ENCODE assay signal across 16 cellular contexts in the genomic region with DNA sequence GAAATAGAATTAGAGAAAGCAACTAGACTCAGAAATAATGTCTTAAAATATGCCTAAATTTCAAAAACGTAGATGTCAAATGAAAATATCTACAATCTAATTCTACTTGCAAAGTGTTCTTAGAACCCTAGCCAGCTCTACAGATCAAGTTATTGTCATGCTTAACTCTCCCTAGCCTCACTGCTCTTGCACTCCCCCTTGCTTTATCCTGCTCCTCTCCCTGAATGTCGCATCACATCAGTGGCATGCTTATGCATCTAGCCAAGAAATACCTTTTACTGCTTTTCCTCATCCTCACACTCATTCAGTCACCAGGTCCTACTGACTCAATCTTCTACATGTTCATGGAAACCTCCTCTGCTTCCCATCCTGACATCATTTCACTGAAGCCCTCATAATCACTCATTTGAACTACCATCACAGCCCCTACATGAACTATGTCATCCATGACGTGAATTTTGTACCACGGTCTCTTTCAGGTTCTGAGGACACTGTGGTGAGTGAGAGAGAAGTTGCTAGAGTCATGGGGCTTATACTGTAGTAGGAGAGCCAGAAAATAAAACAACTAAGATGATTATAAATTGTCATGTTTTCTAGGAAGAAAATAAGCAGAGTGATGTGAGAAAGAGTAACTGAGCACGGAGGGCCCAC. TPM values are rescaled to one million over a fixed set of nuclear protein-coding genes. Genes with fewer than 3 reads are reported as not detected.
A peak's percentile ranks its signal among the peaks of the same experiment; 100 is the strongest.
DNase-seq lines count a peak whose midpoint lies in the region; ATAC-seq and TF ChIP-seq lines count a peak whose summit lies in the region.
"Had no signal": no experiment of that assay in that cellular context is flagged by ENCODE, and none has a peak within 500 bp of the region (broad histone marks: within the 10 kb centered on the region; RNA-seq: fewer than 3 reads in every experiment).

No MANE protein-coding gene starts in this region.

- peaks cover 10% of the 10 kb centered on the region for H3K4me1 Mint-ChIP-seq in activated CD4-positive, alpha-beta T cell treated with anti-CD3 and anti-CD28 coated beads for 36 hours

- H3K79me2 ChIP-seq in GM23248 (ENCODE audit: insufficient read depth): no peaks in the 10 kb centered on the region

- no peaks in the 10 kb centered on the region for H3K9me3 Mint-ChIP-seq in activated CD4-positive, alpha-beta T cell treated with anti-CD3 and anti-CD28 coated beads for 36 hours (ENCODE audit: low read depth)
- H3K9me3 Mint-ChIP-seq: CD4-positive, alpha-beta T cell; HFFc6 had no signal

- H4K20me1 ChIP-seq in GM23248 (ENCODE audit: insufficient read depth): no peaks in the 10 kb centered on the region

- peak; percentile 36 for ATAC-seq in activated CD4-positive, alpha-beta T cell treated with anti-CD3 and anti-CD28 coated beads for 36 hours
- no peak for ATAC-seq in GM19035 (IDR thresholded peaks at IDR 0.05; ENCODE audit: unreplicated experiment)
- ATAC-seq: A549, HCT116 had no signal

- H3K4me1 ChIP-seq in GM23248 (ENCODE audit: insufficient read depth) (peaks cover 11% of the 10 kb centered on the region; the same call in 1 of the 2 replicates), NT2/D1 (ENCODE audit: insufficient read depth, insufficient read length) (no peaks in the 10 kb centered on the region)
- H3K4me1 ChIP-seq: A549, Caco-2 had no signal

- in situ Hi-C loops in GM23248 (cut with MboI): no loop called here

- H3K4me3 ChIP-seq in GM23248: no peak overlapping the region
- H3K4me3 ChIP-seq in NT2/D1 (ENCODE audit: insufficient read length, low read depth): no peak overlapping the region
- H3K4me3 ChIP-seq in fibroblast of mammary gland (ENCODE audit: control insufficient read depth, low read depth, low read length): no peak overlapping the region
- H3K4me3 ChIP-seq: A549 had no signal

- no peaks in the 10 kb centered on the region for H3K36me3 Mint-ChIP-seq in activated CD4-positive, alpha-beta T cell treated with anti-CD3 and anti-CD28 coated beads for 36 hours (ENCODE audit: low read depth)

- H3K9me2 ChIP-seq in GM23248 (ENCODE audit: insufficient read depth): no peaks in the 10 kb centered on the region

- H3K27ac ChIP-seq in GM23248: no peak overlapping the region
- H3K27ac ChIP-seq: 22Rv1, A549, C4-2B had no signal

- H3F3A ChIP-seq in GM23248 (ENCODE audit: insufficient read depth): peaks cover 23% of the 10 kb centered on the region

- POLR2A ChIA-PET in activated CD4-positive, alpha-beta T cell treated with anti-CD3 and anti-CD28 coated beads for 36 hours (lab: Charles Lee): no interaction called here

- 76 to 80% methylated on average over 5 of the region's 5 CpGs for WGBS in GM23248 (ENCODE audit: low coverage in 1 of 2, low lambda C conversion rate in 2 of 2, missing lambda C conversion rate in 2 of 2), 2 experiments

- H3K27me3 ChIP-seq in GM23248 (replicated peaks; ENCODE audit: insufficient read depth): peaks cover 22% of the 10 kb centered on the region
- no peaks in the 10 kb centered on the region for H3K27me3 ChIP-seq in NT2/D1 (ENCODE audit: insufficient read depth, insufficient read length)

- DNase-seq in activated CD4-positive, alpha-beta T cell treated with anti-CD3 and anti-CD28 coated beads for 36 hours: no peak
- DNase-seq in activated CD4-positive, alpha-beta T cell treated with anti-CD3 and anti-CD28 coated beads, Interleukin-2, amount 50 U/mL, for 48 hours: no peak
- DNase-seq in GM23248 (peak; percentile 15), NT2/D1 (ENCODE audit: low read depth, low spot score) (peak; percentile 58), fibroblast of mammary gland (ENCODE audit: low read depth) (peak; percentile 12), GM19238 (ENCODE audit: insufficient read length, low spot score) (no peak), T-helper 9 cell (no peak)
- DNase-seq: AML-193; Caco-2; CD4-positive, alpha-beta T cell; HFFc6 had no signal

- no peaks in the 10 kb centered on the region for H3K27me3 Mint-ChIP-seq in activated CD4-positive, alpha-beta T cell treated with anti-CD3 and anti-CD28 coated beads for 36 hours
- H3K27me3 Mint-ChIP-seq: CD4-positive, alpha-beta T cell had no signal

- CTCF ChIA-PET in activated CD4-positive, alpha-beta T cell treated with anti-CD3 and anti-CD28 coated beads for 36 hours (lab: Charles Lee): interaction anchor here (1.0 to 1.1 kb wide), 2 partner anchors 101 to 121 kb away, joined by 3 to 4 read pairs; no protein-coding TSS in a partner anchor

- H3K4me3 Mint-ChIP-seq in activated CD4-positive, alpha-beta T cell treated with anti-CD3 and anti-CD28 coated beads for 36 hours: no peak overlapping the region
- H3K4me3 Mint-ChIP-seq: CD4-positive, alpha-beta T cell; HFFc6 had no signal

- TF ChIP-seq CTCF in fibroblast of mammary gland (conservative IDR thresholded peaks at IDR 0.05; ENCODE audit: control insufficient read depth, insufficient read depth, low read depth, low read length): no peak

- no peaks in the 10 kb centered on the region for H3K9me3 ChIP-seq in GM23248 (ENCODE audit: low read depth)
- peaks cover 6% of the 10 kb centered on the region; the same call in 1 of the 2 replicates for H3K9me3 ChIP-seq in NT2/D1 (ENCODE audit: insufficient read depth, low read length)
- H3K9me3 ChIP-seq: A549, Caco-2 had no signal

- no peak overlapping the region for H2AFZ ChIP-seq in GM23248

- H3K4me2 ChIP-seq in GM23248 (ENCODE audit: unreplicated experiment): no peak overlapping the region
- H3K4me2 ChIP-seq: A549 had no signal

- no peaks in the 10 kb centered on the region for H3K36me3 ChIP-seq in GM23248 (ENCODE audit: low read depth)
- no peaks in the 10 kb centered on the region for H3K36me3 ChIP-seq in NT2/D1 (ENCODE audit: insufficient read depth, insufficient read length, low read length)

- no peak overlapping the region for H3K27ac Mint-ChIP-seq in activated CD4-positive, alpha-beta T cell treated with anti-CD3 and anti-CD28 coated beads for 36 hours
- H3K27ac Mint-ChIP-seq: CD4-positive, alpha-beta T cell; HFFc6 had no signal

- intact Hi-C loops in activated CD4-positive, alpha-beta T cell treated with anti-CD3 and anti-CD28 coated beads for 36 hours (cut with DNase I, micrococcal nuclease): loop anchor here in 1 of 2 experiments (2.0 kb wide), 1 partner anchor 475 kb away; no protein-coding TSS in a partner anchor

- H3K9ac ChIP-seq in GM23248 (no peak overlapping the region), NT2/D1 (ENCODE audit: insufficient read length, low read depth) (no peak overlapping the region)

RNA-seq across cellular contexts. Expression of a gene that starts 22.6 kb away (rescaled TPM):
- 10 to 100 TPM; 19.2 to 22.5 TPM for total RNA-seq in activated CD4-positive, alpha-beta T cell treated with anti-CD3 and anti-CD28 coated beads for 36 hours
- total RNA-seq in GM23248 (2014; rRNA removed; shearing (Covaris generic)): 1.9 and 2.5 TPM in 2 replicates
- 2.4 and 2.5 TPM in 2 replicates for polyA plus RNA-seq in GM23248 (2016; fragmentation: Nextera tagmentation; extraction: Ambion mirVana)

Comparison
In these comparisons a context has a peak if more than half of its experiments do, and no peak if none do; other contexts are left out.
1. DNase-seq: peak in GM23248 (single experiment), NT2/D1 (single experiment) and fibroblast of mammary gland (single experiment); none in activated CD4-positive, alpha-beta T cell treated with anti-CD3 and anti-CD28 coated beads for 36 hours (single experiment), activated CD4-positive, alpha-beta T cell treated with anti-CD3 and anti-CD28 coated beads, Interleukin-2, amount 50 U/mL, for 48 hours (0 of 2), GM19238 (single experiment) and T-helper 9 cell (single experiment).